In genomic region chr3:150509780-150510179, GRCh38 we compare ENCODE assay signal across 1 cellular context.
TF ChIP-seq lines count a peak whose summit lies in the region.

No MANE protein-coding gene starts in this region.

TF ChIP-seq in K562, 482 proteins besides CTCF, POLR2A, EP300 and RAD21:
- TF ChIP-seq ZNF24 (IDR thresholded peaks at IDR 0.05) (peak; percentile 81; the same call in 1 of the 2 replicates), SPI1 (IDR thresholded peaks at IDR 0.05; ENCODE audit: borderline replicate concordance, low read depth, low read length) (peak; percentile 78), XRCC5 (IDR thresholded peaks at IDR 0.05; ENCODE audit: low read depth, low read length) (no peak)
TF ChIP-seq in K562: peak in this region for 2.
